In the genomic region with DNA sequence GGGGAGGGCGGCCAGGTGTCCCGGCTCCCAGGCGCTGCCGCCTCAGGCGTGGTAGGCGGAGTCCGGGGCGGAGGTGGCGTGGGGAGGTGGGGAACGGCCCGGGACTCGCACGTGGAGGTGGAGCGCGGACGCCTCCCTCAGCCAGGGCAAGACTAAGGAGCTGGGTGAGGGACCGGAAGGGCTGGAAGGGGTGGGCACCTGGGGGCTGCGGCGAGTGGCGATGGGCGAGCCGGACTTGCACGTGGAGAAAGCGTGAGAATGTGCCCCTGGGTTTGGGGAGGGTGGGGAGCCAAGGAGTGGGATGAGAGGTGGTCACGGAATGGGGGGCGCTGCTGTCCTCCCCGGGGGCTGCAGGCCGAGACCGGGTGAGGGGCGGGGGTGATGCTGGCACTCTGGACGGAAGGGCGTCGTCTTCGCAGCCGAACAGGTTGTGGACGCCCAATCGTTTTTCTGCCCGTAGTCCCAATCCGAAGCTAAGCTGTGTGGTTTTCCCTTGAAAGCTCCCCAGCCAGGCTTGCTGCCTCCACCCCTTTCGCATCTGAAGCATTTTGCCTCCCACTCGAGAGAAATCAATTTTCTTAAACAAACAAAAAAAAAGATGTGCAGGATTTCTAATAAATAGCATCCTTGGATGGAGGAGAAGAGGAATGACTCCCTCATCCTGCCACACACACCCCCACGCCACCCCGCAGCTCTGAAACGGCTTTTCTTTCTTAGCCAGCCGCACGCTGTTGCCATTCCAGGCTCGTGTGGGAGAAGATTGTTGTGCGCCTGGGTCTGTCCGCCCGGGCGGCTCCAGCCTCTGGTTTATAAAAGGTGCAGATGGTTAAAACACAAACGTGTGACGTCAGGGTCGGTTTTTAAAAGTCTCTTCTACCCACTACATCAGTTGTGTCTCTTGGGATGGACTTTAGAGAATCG, we compare ENCODE assay signal across 8 cellular contexts.
DNase-seq lines count a peak whose midpoint lies in the region; ATAC-seq and TF ChIP-seq lines count a peak whose summit lies in the region.

No MANE protein-coding gene starts in this region.

- ATAC-seq in GM19463 (IDR thresholded peaks at IDR 0.05; ENCODE audit: unreplicated experiment) (peak; percentile 55), HG03520 (IDR thresholded peaks at IDR 0.05; ENCODE audit: unreplicated experiment) (peak; percentile 47), left ventricle myocardium superior (peak; percentile 77)

- peak overlapping the region; percentile 88 for H3K9ac ChIP-seq in OCI-LY3 (ENCODE audit: low read length)

- no peaks in the 10 kb centered on the region for H3K9me3 ChIP-seq in OCI-LY3 (ENCODE audit: insufficient read depth, low read length)

- peaks cover 40% of the 10 kb centered on the region for H3K79me2 ChIP-seq in OCI-LY3 (ENCODE audit: low read length)

- peaks cover 30% of the 10 kb centered on the region for H4K20me1 ChIP-seq in OCI-LY3 (ENCODE audit: insufficient read depth, low read length)

- peak; percentile 12 for TF ChIP-seq CTCF in OCI-LY3 (IDR thresholded peaks at IDR 0.05; ENCODE audit: low read depth, low read length)

- no peaks in the 10 kb centered on the region for H3K27me3 ChIP-seq in OCI-LY3 (ENCODE audit: low read depth, low read length)

- peak; percentile 35 for DNase-seq in DMS79 treated with DMSO at 0.1 percent for 48 hours (lab: John Stamatoyannopoulos, UW)
- peak; percentile 50 for DNase-seq in amniotic epithelial cell (ENCODE audit: low read depth)
- peak; percentile 35 for DNase-seq in left ventricle myocardium superior
- DNase-seq in pons (ENCODE audit: low spot score): peak; percentile 49
- DNase-seq in NCI-H1436 (lab: John Stamatoyannopoulos, UW): no peak

- peak overlapping the region; percentile 92 for H3K4me2 ChIP-seq in OCI-LY3 (ENCODE audit: low read length)

- peak overlapping the region; percentile 82 for H3K4me3 ChIP-seq in OCI-LY3 (ENCODE audit: low read length)

- peak overlapping the region; percentile 11 for H3K27ac ChIP-seq in OCI-LY3 (ENCODE audit: low read length)

- peaks cover 27% of the 10 kb centered on the region for H3K4me1 ChIP-seq in OCI-LY3 (ENCODE audit: low read length)

- H3K36me3 ChIP-seq in OCI-LY3 (replicated peaks; ENCODE audit: low read depth, low read length): no peaks in the 10 kb centered on the region

- intact Hi-C loops in left ventricle myocardium superior (cut with micrococcal nuclease): no loop called here

- peak overlapping the region; percentile 92 for H2AFZ ChIP-seq in OCI-LY3 (ENCODE audit: low read depth, low read length)
